ENCODE assay signal across 1 cellular context in the genomic region with DNA sequence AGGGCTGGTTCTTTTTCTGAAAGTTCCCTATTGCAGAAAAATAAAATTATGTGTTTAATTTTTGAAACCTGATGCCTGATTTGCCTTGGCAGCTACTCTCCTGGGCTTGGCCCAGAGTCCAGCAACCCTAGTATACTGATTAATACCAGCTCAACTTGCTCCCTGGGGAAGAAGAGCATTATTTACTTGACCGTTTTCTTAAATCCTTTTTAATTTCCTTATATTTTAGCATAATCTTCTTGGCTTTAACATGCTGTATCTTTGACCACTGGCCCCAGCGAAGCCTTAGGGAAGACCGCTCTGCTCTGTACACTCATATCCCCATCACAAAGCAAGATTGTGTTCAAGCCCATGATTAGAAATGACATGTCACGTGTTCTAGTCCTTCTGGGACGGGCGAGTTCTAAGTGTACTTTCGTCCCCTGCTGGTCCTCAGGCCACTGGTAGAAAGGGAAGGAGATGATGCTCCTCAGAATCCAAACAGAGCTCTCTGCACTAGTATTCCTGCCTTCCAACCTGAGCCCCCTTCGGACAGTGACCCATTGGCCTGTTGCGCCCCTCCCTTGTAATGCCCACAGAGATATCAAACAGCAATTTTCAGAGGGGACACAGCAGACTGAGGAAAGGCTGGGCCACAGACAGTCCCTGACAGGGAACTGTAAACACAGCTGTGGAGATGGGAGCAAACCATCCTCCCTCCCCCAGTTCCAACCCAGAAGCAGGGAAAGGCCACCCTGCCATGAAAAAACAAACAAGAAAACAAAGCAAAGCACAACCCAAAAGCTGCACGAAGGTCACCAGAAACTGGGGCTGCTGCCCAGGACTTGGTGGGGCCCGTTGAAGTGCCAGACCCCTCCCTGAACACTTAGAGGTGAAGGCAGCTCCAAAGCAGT.
TF ChIP-seq lines count a peak whose summit lies in the region.

No MANE protein-coding gene starts in this region.

TF ChIP-seq in endothelial cell of umbilical vein, 7 proteins besides CTCF, POLR2A, EP300 and RAD21:
- TF ChIP-seq EZH2 (IDR thresholded peaks at IDR 0.05; ENCODE audit: borderline replicate concordance, low read depth, low read length, severe bottlenecking) = no peak
- no peak for TF ChIP-seq MYC (IDR thresholded peaks at IDR 0.05; ENCODE audit: low read depth, low read length)
- no peak for TF ChIP-seq GATA2 (IDR thresholded peaks at IDR 0.05; ENCODE audit: insufficient read depth, insufficient read length, low read depth, low read length)
- no peak for TF ChIP-seq FOS (IDR thresholded peaks at IDR 0.05; ENCODE audit: borderline replicate concordance, insufficient read depth, low read length)
- TF ChIP-seq, protein P1, sequence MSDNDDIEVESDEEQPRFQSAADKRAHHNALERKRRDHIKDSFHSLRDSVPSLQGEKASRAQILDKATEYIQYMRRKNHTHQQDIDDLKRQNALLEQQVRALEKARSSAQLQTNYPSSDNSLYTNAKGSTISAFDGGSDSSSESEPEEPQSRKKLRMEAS (IDR thresholded peaks at IDR 0.05; ENCODE audit: insufficient read depth, insufficient read length) = no peak
